In the genomic region with DNA sequence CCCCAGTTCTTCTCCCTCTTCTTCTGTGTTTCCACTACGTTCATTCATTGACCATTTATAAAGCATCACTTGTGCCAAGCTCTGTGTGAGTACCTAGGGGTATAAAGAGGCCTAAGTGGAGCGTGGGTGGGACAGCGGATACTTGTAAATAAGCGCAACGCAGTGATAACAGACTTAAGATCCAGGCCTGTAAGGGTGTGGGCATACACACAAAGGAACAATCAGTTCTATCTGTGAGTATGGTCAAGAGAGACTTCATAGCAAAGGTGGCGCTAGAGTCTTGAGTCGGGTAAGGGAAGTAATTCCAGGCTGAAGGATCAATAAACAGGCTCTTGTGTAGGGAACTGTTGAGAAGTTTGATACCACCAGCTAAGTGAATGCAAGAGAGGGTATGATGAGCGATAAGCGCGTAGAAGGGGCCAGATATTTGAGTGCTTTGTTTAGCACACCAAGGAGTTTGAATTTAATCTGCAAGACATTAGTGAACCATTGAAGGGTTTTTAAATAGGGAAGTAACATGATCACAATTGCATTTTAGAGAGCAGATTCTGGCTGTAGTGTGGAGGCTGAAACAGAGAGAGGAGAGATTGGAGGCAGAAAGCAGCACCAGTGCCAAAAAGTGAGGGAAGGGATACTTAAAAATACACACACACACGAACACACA, we compare ENCODE assay signal across 8 cellular contexts. TPM values are rescaled to one million over a fixed set of nuclear protein-coding genes. Genes with fewer than 3 reads are reported as not detected.
DNase-seq lines count a peak whose midpoint lies in the region; ATAC-seq, FAIRE-seq and TF ChIP-seq lines count a peak whose summit lies in the region.
"Had no signal": no experiment of that assay in that cellular context is flagged by ENCODE, and none has a peak within 500 bp of the region (broad histone marks: within the 10 kb centered on the region; RNA-seq: fewer than 3 reads in every experiment).

No MANE protein-coding gene starts in this region.

- no peaks in the 10 kb centered on the region; the same call in 2 of the 3 replicates for H3K9me3 Mint-ChIP-seq in GM23338

- H3K23ac ChIP-seq in H1 (ENCODE audit: insufficient read length) = no peak overlapping the region

- H2AFZ ChIP-seq in GM23338 = peak overlapping the region; percentile 99
- H2AFZ ChIP-seq in H1 (ENCODE audit: low read length) = peak overlapping the region; percentile 82

- no peak overlapping the region for H2AK5ac ChIP-seq in H1 (ENCODE audit: low read depth, low read length)

- peaks cover 19% of the 10 kb centered on the region; the same call in 1 of the 2 replicates for H4K20me1 ChIP-seq in GM23338 (replicated peaks; ENCODE audit: insufficient read depth)
- H4K20me1 ChIP-seq in H1 (replicated peaks in 1 of 2; ENCODE audit: control insufficient read depth in 1 of 2, insufficient read depth in 2 of 2, low read length in 2 of 2) = peaks cover 2 to 9% of the 10 kb centered on the region in 2 experiments

- peak overlapping the region; percentile 68 for H2BK12ac ChIP-seq in H1 (ENCODE audit: low read depth, low read length)

- H3K9me3 ChIP-seq in H1 (ENCODE audit: insufficient read depth in 2 of 2, low read depth in 1 of 2, low read length in 1 of 2) (no peaks in the 10 kb centered on the region), psoas muscle (no peaks in the 10 kb centered on the region)

- CTCF ChIA-PET in H1 (lab: Charles Lee; ENCODE audit: partially characterized antibody) = interaction anchor here (0.5 to 1.6 kb wide), 6 partner anchors 9 to 1078 kb away, joined by 3 to 5 read pairs (median 3); no protein-coding TSS in a partner anchor

- peak overlapping the region; percentile 80; the same call in 1 of the 2 replicates for H3K27ac Mint-ChIP-seq in GM23338

- H4K91ac ChIP-seq in H1 (replicated peaks; ENCODE audit: insufficient read length, low read length) = no peak overlapping the region

- no peak for TF ChIP-seq EP300 in H1 (IDR thresholded peaks at IDR 0.05; ENCODE audit: borderline replicate concordance in 1 of 2, low read depth in 2 of 2, low read length in 2 of 2)

- H3K36me3 ChIP-seq in GM23338 (ENCODE audit: insufficient read depth) = no peaks in the 10 kb centered on the region
- no peaks in the 10 kb centered on the region for H3K36me3 ChIP-seq in H1 (ENCODE audit: control insufficient read depth in 2 of 4, insufficient read depth in 4 of 4, low read length in 3 of 4)
- no peaks in the 10 kb centered on the region for H3K36me3 ChIP-seq in psoas muscle (ENCODE audit: insufficient read depth in 1 of 2, low read depth in 1 of 2)

- peak; percentile 51 for ATAC-seq in GM23338
- ATAC-seq in psoas muscle = no peak
- no peak for ATAC-seq in GM21360 (IDR thresholded peaks at IDR 0.05; ENCODE audit: unreplicated experiment)

- TF ChIP-seq RAD21 in H1 (IDR thresholded peaks at IDR 0.05 in 1 of 2, conservative IDR thresholded peaks at IDR 0.05 in 1 of 2; ENCODE audit: low read depth in 2 of 2, low read length in 2 of 2) = peak; percentile 40 to 53

- peaks cover 6% of the 10 kb centered on the region for H3K27me3 Mint-ChIP-seq in GM23338 (ENCODE audit: insufficient read depth, low read depth, poor library complexity)

- intact Hi-C loops in psoas muscle (cut with DNase I) = no loop called here

- H2BK5ac ChIP-seq in H1 (ENCODE audit: low read depth, low read length) = no peak overlapping the region

- peaks cover 23% of the 10 kb centered on the region for H3K4me1 ChIP-seq in GM23338 (ENCODE audit: insufficient read depth)
- peaks cover 4 to 12% (median 8%) of the 10 kb centered on the region in 4 experiments; a peak in 5 of 7 replicates for H3K4me1 ChIP-seq in H1 (replicated peaks in 1 of 4; ENCODE audit: control insufficient read depth in 3 of 4, insufficient read depth in 4 of 4, low read length in 3 of 4)
- H3K4me1 ChIP-seq in psoas muscle = peaks cover 15% of the 10 kb centered on the region

- no peak overlapping the region for H3K56ac ChIP-seq in H1 (replicated peaks; ENCODE audit: insufficient read length, low read depth, low read length)

- POLR2A ChIA-PET in H1 (lab: Charles Lee; ENCODE audit: partially characterized antibody) = interaction anchor here (0.7 to 1.4 kb wide), 7 partner anchors 94 to 618 kb away, joined by 3 to 6 read pairs (median 3); a partner anchor contains a TSS

- H3K79me1 ChIP-seq in H1 (ENCODE audit: low read depth, low read length) = peaks cover 4% of the 10 kb centered on the region; the same call in 1 of the 2 replicates

- H3K27ac ChIP-seq in GM23338 (ENCODE audit: low read depth) = peak overlapping the region; percentile 46; the same call in 1 of the 2 replicates
- H3K27ac ChIP-seq in H1 (ENCODE audit: low read depth, low read length) = no peak overlapping the region
- peak overlapping the region; percentile 85 for H3K27ac ChIP-seq in psoas muscle
- H3K27ac ChIP-seq: SK-N-MC had no signal

- H2BK120ac ChIP-seq in H1 (replicated peaks; ENCODE audit: low read depth, low read length) = no peak overlapping the region

- H4K5ac ChIP-seq in H1 (ENCODE audit: insufficient read length, low read depth, low read length) = no peak overlapping the region

- H3K79me2 ChIP-seq in GM23338 (replicated peaks; ENCODE audit: insufficient read depth) = peaks cover 31% of the 10 kb centered on the region
- peaks cover 3 to 31% of the 10 kb centered on the region in 2 experiments; a peak in 3 of 4 replicates for H3K79me2 ChIP-seq in H1 (ENCODE audit: control insufficient read depth in 1 of 2, insufficient read depth in 2 of 2, low read length in 2 of 2)

- H4K8ac ChIP-seq in H1 (ENCODE audit: extremely low read depth, insufficient read depth, low read length) = no peak overlapping the region

- H3K4me2 ChIP-seq in GM23338 (peak overlapping the region; percentile 76), H1 (ENCODE audit: insufficient read depth in 1 of 2, low read depth in 2 of 2, low read length in 2 of 2) (peak overlapping the region; percentile 83 to 87)

- FAIRE-seq in H1 (lab: Jason Lieb, UNC) = peak; percentile 74

- peaks cover 25% of the 10 kb centered on the region for H3K4me1 Mint-ChIP-seq in GM23338

- H3K27me3 ChIP-seq in GM23338 (ENCODE audit: insufficient read depth) (peaks cover 50% of the 10 kb centered on the region), H1 (replicated peaks in 1 of 4; ENCODE audit: control insufficient read depth in 3 of 4, extremely low read depth in 1 of 4, insufficient read depth in 3 of 4, low read length in 3 of 4) (peaks cover 0 to 11% (median 0%) of the 10 kb centered on the region in 4 experiments; a peak in 3 of 7 replicates), psoas muscle (ENCODE audit: insufficient read depth in 3 of 3, low read length in 2 of 3) (no peaks in the 10 kb centered on the region)

- peak overlapping the region; percentile 91 for H3K4me3 Mint-ChIP-seq in GM23338

- no peaks in the 10 kb centered on the region; the same call in 2 of the 3 replicates for H3K36me3 Mint-ChIP-seq in GM23338 (ENCODE audit: low read depth)

- TF ChIP-seq POLR2A in H1 (IDR thresholded peaks at IDR 0.05; ENCODE audit: control extremely low read depth in 1 of 2, low read depth in 2 of 2, low read length in 2 of 2) = no peak

- no peaks in the 10 kb centered on the region for H3K9me2 ChIP-seq in GM23338 (ENCODE audit: insufficient read depth)

- H3F3A ChIP-seq in GM23338 (replicated peaks; ENCODE audit: low read depth) = peaks cover 14% of the 10 kb centered on the region; the same call in 1 of the 2 replicates

- H3K4ac ChIP-seq in H1 (replicated peaks; ENCODE audit: insufficient read length, low read depth, low read length) = peak overlapping the region; percentile 22

- peak; percentile 47 to 58 for TF ChIP-seq CTCF in GM23338 (conservative IDR thresholded peaks at IDR 0.05; ENCODE audit: low read depth in 2 of 2)
- TF ChIP-seq CTCF in H1 (IDR thresholded peaks at IDR 0.05; ENCODE audit: control extremely low read depth in 1 of 3, insufficient read depth in 1 of 3, low read depth in 1 of 3, low read length in 3 of 3) = peak in 2 of 3 experiments; percentile 8 to 42; a peak in 2 of 4 replicates
- TF ChIP-seq CTCF in psoas muscle (IDR thresholded peaks at IDR 0.05) = no peak

- peak overlapping the region; percentile 59 for H3K4me3 ChIP-seq in GM23338
- H3K4me3 ChIP-seq in H1 (ENCODE audit: extremely low read depth in 1 of 4, insufficient read depth in 2 of 4, low read depth in 3 of 4, low read length in 4 of 4) = peak overlapping the region; percentile 60 to 83 (median 80); a peak in 7 of 8 replicates
- H3K4me3 ChIP-seq in psoas muscle = peak overlapping the region; percentile 73

- H3K9ac ChIP-seq in H1 (replicated peaks in 1 of 4; ENCODE audit: extremely low read depth in 1 of 4, low read depth in 3 of 4, low read length in 3 of 4) = no peak overlapping the region

- WGBS in H1 (ENCODE audit: extremely low coverage in 1 of 2, insufficient coverage in 1 of 2, insufficient read length in 1 of 2, insufficient replicate concordance in 2 of 2, low coverage in 1 of 2, low lambda C conversion rate in 2 of 2, missing lambda C conversion rate in 1 of 2), 2 experiments = 31% methylated on average over 11 of the region's 11 CpGs; no CpG with 5 or more reads in 1 of the 2 experiments
- 73 to 82% (median 74%) methylated on average over 11 of the region's 11 CpGs for WGBS in psoas muscle, 3 donors

- DNase-seq in GM23338 (ENCODE audit: low spot score) = peak; percentile 68
- peak; percentile 56 for DNase-seq in NCI-H82 (lab: John Stamatoyannopoulos, UW)
- no peak for DNase-seq in H1 (ENCODE audit: low read depth in 1 of 2, low spot score in 2 of 2)
- DNase-seq in psoas muscle = no peak
- no peak for DNase-seq in NCI-H1694 treated with DMSO at 0.1 percent for 48 hours (lab: John Stamatoyannopoulos, UW)
- DNase-seq in cerebellar nuclear complex (lab: John Stamatoyannopoulos, UW) = no peak

- 0 out of 2 replicates have a peak overlapping the region, but pooled peaks have one; percentile 46 for H2BK15ac ChIP-seq in H1 (ENCODE audit: low read length)

- no peak overlapping the region for H3K14ac ChIP-seq in H1 (ENCODE audit: insufficient read length)

- peaks cover 11% of the 10 kb centered on the region for H3K23me2 ChIP-seq in H1 (ENCODE audit: low read depth, low read length)

- peak overlapping the region; percentile 15; the same call in 1 of the 2 replicates for H3K18ac ChIP-seq in H1 (ENCODE audit: extremely low read depth, low read length)

- H2BK20ac ChIP-seq in H1 (ENCODE audit: low read length) = peak overlapping the region; percentile 62; the same call in 1 of the 2 replicates

RNA-seq across cellular contexts. Expression of a gene that starts 1.0 kb away (rescaled TPM):
- total RNA-seq in GM23338 (2014; rRNA removed; shearing (Covaris generic)) = 9.9 and 13.4 TPM in 2 replicates
- polyA plus RNA-seq in GM23338 (2016; fragmentation: Nextera tagmentation; extraction: Ambion mirVana) = 3.7 and 3.9 TPM in 2 replicates
- total RNA-seq in H1 (2021; fragmentation: NEBNext Ultra II Directional; extraction: Animal tissue kit (Norgen Biotek cat#: 25700)) = 10.0 and 10.7 TPM in 2 replicates
- polyA plus RNA-seq in H1 (2011; rRNA removed) = 1.9 and 3.1 TPM in 2 replicates
- polyA plus RNA-seq in H1 (2011; cell fraction: cytosol; rRNA removed) = 4.0 TPM
- polyA plus RNA-seq in H1 (2011; cell fraction: nucleus; rRNA removed) = 2.2 TPM
- 3.9 to 7.5 TPM (median 5.1 TPM) in 4 replicates for polyA plus RNA-seq in H1 (2012, experiment 1 of 2)
- 0.29 TPM for polyA plus RNA-seq in H1 (2012, experiment 2 of 2)
- 6.9 TPM for polyA plus RNA-seq in H1 (2013, experiment 1 of 2)
- polyA plus RNA-seq in H1 (2013, experiment 2 of 2) = 7.5 TPM
- 4.0 and 8.6 TPM in 2 replicates for polyA minus RNA-seq in H1 (2011; rRNA and poly(A)+ RNA removed)
- 5.4 TPM for polyA minus RNA-seq in H1 (2011; cell fraction: cytosol; rRNA and poly(A)+ RNA removed)
- 8.6 TPM for polyA minus RNA-seq in H1 (2011; cell fraction: nucleus; rRNA and poly(A)+ RNA removed)
- 1 to 10 TPM; 4.3 to 6.3 (median 5.1) TPM for total RNA-seq in psoas muscle
- polyA plus RNA-seq in psoas muscle = 1 to 10 TPM; 1.3 to 2.9 (median 2.7) TPM

Comparison
In these comparisons a context has a peak if more than half of its experiments do, and no peak if none do; other contexts are left out.
1. DNase-seq: peak in GM23338 (single experiment) and NCI-H82 (single experiment); none in H1 (0 of 2), psoas muscle (0 of 2), NCI-H1694 treated with DMSO at 0.1 percent for 48 hours (single experiment) and cerebellar nuclear complex (0 of 2).
2. Peak in every context shown above with its lines, with median percentiles within 50 percentile points of each other: H3K4me3 ChIP-seq.